ENCODE assay signal across 9 cellular contexts in genomic region chr1:29202584-29203340, GRCh38. TPM values are rescaled to one million over a fixed set of nuclear protein-coding genes. Genes with fewer than 3 reads are reported as not detected.
A peak's percentile ranks its signal among the peaks of the same experiment; 100 is the strongest.
DNase-seq lines count a peak whose midpoint lies in the region; ATAC-seq and TF ChIP-seq lines count a peak whose summit lies in the region.
"Had no signal": no experiment of that assay in that cellular context is flagged by ENCODE, and none has a peak within 500 bp of the region (broad histone marks: within the 10 kb centered on the region; RNA-seq: fewer than 3 reads in every experiment).

No MANE protein-coding gene starts in this region.

- intact Hi-C loops in CD4-positive, alpha-beta memory T cell (cut with micrococcal nuclease), result loop anchor here (1.0 to 2.0 kb wide), 4 partner anchors 21 to 417 kb away; partner anchors contain the start of gene SRSF4

- no peak for TF ChIP-seq POLR2A in suprapubic skin (IDR thresholded peaks at IDR 0.05)

- H3K4me1 ChIP-seq in CD4-positive, alpha-beta memory T cell (ENCODE audit: insufficient read depth, low read length), result no peaks in the 10 kb centered on the region
- H3K4me1 ChIP-seq in GM23338 (ENCODE audit: insufficient read depth) (no peaks in the 10 kb centered on the region), osteoblast (ENCODE audit: insufficient read depth, low read length) (peaks cover 7% of the 10 kb centered on the region), suprapubic skin (peaks cover 12% of the 10 kb centered on the region)

- no peak overlapping the region for H3K4me3 ChIP-seq in CD4-positive, alpha-beta memory T cell (ENCODE audit: low read length in 2 of 2)
- H3K4me3 ChIP-seq in GM23338, result no peak overlapping the region
- no peak overlapping the region for H3K4me3 ChIP-seq in osteoblast (ENCODE audit: insufficient read depth, low read length)
- no peak overlapping the region for H3K4me3 ChIP-seq in suprapubic skin

- peak overlapping the region in 2 of 7 donors; percentile 12 to 24 for H3K27ac Mint-ChIP-seq in CD4-positive, alpha-beta memory T cell
- H3K27ac Mint-ChIP-seq in GM23338, result peak overlapping the region; percentile 74; the same call in 1 of the 2 replicates
- H3K27ac Mint-ChIP-seq: activated naive CD8-positive, alpha-beta T cell had no signal

- ATAC-seq in GM23338, result peak; percentile 98

- H3K9me3 Mint-ChIP-seq in CD4-positive, alpha-beta memory T cell, result no peaks in the 10 kb centered on the region
- H3K9me3 Mint-ChIP-seq in GM23338, result no peaks in the 10 kb centered on the region

- POLR2A ChIA-PET in CD4-positive, alpha-beta memory T cell (lab: Charles Lee; ENCODE audit: partially characterized antibody), result interaction anchor here (2.2 to 3.6 kb wide), 2 partner anchors 21 to 28 kb away, joined by 4 to 22 read pairs; partner anchors contain the start of genes MECR and SRSF4

- no peaks in the 10 kb centered on the region for H3K27me3 Mint-ChIP-seq in CD4-positive, alpha-beta memory T cell
- H3K27me3 Mint-ChIP-seq in GM23338 (ENCODE audit: insufficient read depth, low read depth, poor library complexity), result no peaks in the 10 kb centered on the region
- H3K27me3 Mint-ChIP-seq: activated naive CD8-positive, alpha-beta T cell had no signal

- no peaks in the 10 kb centered on the region for H3K9me3 ChIP-seq in CD4-positive, alpha-beta memory T cell (ENCODE audit: control insufficient read depth in 1 of 2, low read length in 2 of 2)
- no peaks in the 10 kb centered on the region for H3K9me3 ChIP-seq in osteoblast (ENCODE audit: low read depth, low read length)
- no peaks in the 10 kb centered on the region for H3K9me3 ChIP-seq in suprapubic skin

- CTCF ChIA-PET in CD4-positive, alpha-beta memory T cell (lab: Charles Lee; ENCODE audit: partially characterized antibody), result interaction anchor here (0.6 to 7.7 kb wide), 43 partner anchors 8 to 1178 kb away, joined by 3 to 133 read pairs (median 4); partner anchors contain the start of gene SRSF4

- H3F3A ChIP-seq in GM23338 (replicated peaks; ENCODE audit: low read depth), result peaks cover 8% of the 10 kb centered on the region

- no peaks in the 10 kb centered on the region for H3K9me2 ChIP-seq in GM23338 (ENCODE audit: insufficient read depth)

- peaks cover 0 to 7% (median 2%) of the 10 kb centered on the region in 4 donors for H3K4me1 Mint-ChIP-seq in CD4-positive, alpha-beta memory T cell
- H3K4me1 Mint-ChIP-seq in GM23338, result peaks cover 7% of the 10 kb centered on the region

- H3K4me2 ChIP-seq in GM23338, result no peak overlapping the region
- peak overlapping the region; percentile 22 for H3K4me2 ChIP-seq in osteoblast (ENCODE audit: insufficient read depth, low read length)

- H2AFZ ChIP-seq in GM23338 (no peak overlapping the region), osteoblast (ENCODE audit: low read length) (peak overlapping the region; percentile 75)

- 17% methylated on average over 12 of the region's 14 CpGs for WGBS in suprapubic skin

- peaks cover 12% of the 10 kb centered on the region for H3K36me3 ChIP-seq in CD4-positive, alpha-beta memory T cell (ENCODE audit: insufficient read depth, low read length)
- peaks cover 5% of the 10 kb centered on the region for H3K36me3 ChIP-seq in GM23338 (ENCODE audit: insufficient read depth)
- peaks cover 38% of the 10 kb centered on the region for H3K36me3 ChIP-seq in osteoblast (ENCODE audit: insufficient read depth, low read length)
- peaks cover 61% of the 10 kb centered on the region for H3K36me3 ChIP-seq in suprapubic skin

- TF ChIP-seq EP300 in suprapubic skin (IDR thresholded peaks at IDR 0.05), result no peak

- no peak overlapping the region for H3K4me3 Mint-ChIP-seq in CD4-positive, alpha-beta memory T cell
- H3K4me3 Mint-ChIP-seq in GM23338, result peak overlapping the region; percentile 16; the same call in 1 of the 3 replicates
- H3K4me3 Mint-ChIP-seq: activated naive CD8-positive, alpha-beta T cell had no signal

- TF ChIP-seq CTCF in GM23338 (conservative IDR thresholded peaks at IDR 0.05; ENCODE audit: low read depth in 2 of 2), result peak; percentile 99 to 100
- peak; percentile 99 for TF ChIP-seq CTCF in osteoblast (IDR thresholded peaks at IDR 0.05; ENCODE audit: extremely low read depth, low read depth, low read length)
- TF ChIP-seq CTCF in suprapubic skin (IDR thresholded peaks at IDR 0.05), result peak; percentile 90 to 94

- no peaks in the 10 kb centered on the region; the same call in 1 of the 2 replicates for H4K20me1 ChIP-seq in GM23338 (replicated peaks; ENCODE audit: insufficient read depth)
- H4K20me1 ChIP-seq in osteoblast (ENCODE audit: insufficient read depth, low read length), result no peaks in the 10 kb centered on the region

- DNase-seq in CD4-positive, alpha-beta memory T cell, result peak; percentile 73 to 81 (median 76)
- DNase-seq in GM23338 (ENCODE audit: low spot score) (peak; percentile 99), NCI-H1048 (lab: John Stamatoyannopoulos, UW) (peak; percentile 65), SK-N-DZ (ENCODE audit: low spot score) (peak; percentile 80), globus pallidus (ENCODE audit: low spot score) (peak; percentile 86), osteoblast (ENCODE audit: insufficient read length, low spot score, missing footprints) (peak; percentile 99), suprapubic skin (ENCODE audit: low spot score in 2 of 2) (peak; percentile 97 to 98)
- peak; percentile 89 for DNase-seq in activated naive CD4-positive, alpha-beta T cell treated with Interleukin-2 at 50 U/mL for 16 hours

- peaks cover 16 to 32% of the 10 kb centered on the region in 2 donors for H3K36me3 Mint-ChIP-seq in CD4-positive, alpha-beta memory T cell
- H3K36me3 Mint-ChIP-seq in GM23338 (ENCODE audit: low read depth), result peaks cover 40% of the 10 kb centered on the region

- no peak overlapping the region for H3K27ac ChIP-seq in CD4-positive, alpha-beta memory T cell (ENCODE audit: low read depth, low read length)
- no peak overlapping the region for H3K27ac ChIP-seq in GM23338 (ENCODE audit: low read depth)
- peak overlapping the region; percentile 67 for H3K27ac ChIP-seq in osteoblast (ENCODE audit: low read depth, low read length)
- H3K27ac ChIP-seq in suprapubic skin, result peak overlapping the region; percentile 79

- H3K79me2 ChIP-seq in GM23338 (replicated peaks; ENCODE audit: insufficient read depth) (no peaks in the 10 kb centered on the region), osteoblast (ENCODE audit: insufficient read depth, low read length) (no peaks in the 10 kb centered on the region)

- no peaks in the 10 kb centered on the region for H3K27me3 ChIP-seq in CD4-positive, alpha-beta memory T cell (ENCODE audit: insufficient read depth, low read length)
- H3K27me3 ChIP-seq in GM23338 (ENCODE audit: insufficient read depth) (no peaks in the 10 kb centered on the region), osteoblast (ENCODE audit: insufficient read depth, low read length) (no peaks in the 10 kb centered on the region), suprapubic skin (no peaks in the 10 kb centered on the region)

TF ChIP-seq in GM23338, 12 proteins besides CTCF, POLR2A, EP300 and RAD21:
- 0 out of 2 replicates have a peak, but pooled peaks have one; percentile 9 for TF ChIP-seq NANOG (IDR thresholded peaks at IDR 0.05; ENCODE audit: borderline replicate concordance)
- TF ChIP-seq EZH2phosphoT487 (IDR thresholded peaks at IDR 0.05; ENCODE audit: unreplicated experiment), result no peak

RNA-seq across cellular contexts. Expression of gene SRSF4, which starts 21.1 kb away (rescaled TPM):
- 10 to 100 TPM; 83.3 to 86.8 TPM for total RNA-seq in CD4-positive, alpha-beta memory T cell
- polyA plus RNA-seq in CD4-positive, alpha-beta memory T cell, result 100 to 1,000 TPM in 1 of 2 donors, 10 to 100 TPM in 1; 60.2 to 104 TPM
- 54.4 and 58.4 TPM in 2 replicates for total RNA-seq in GM23338 (2014; rRNA removed; shearing (Covaris generic))
- polyA plus RNA-seq in GM23338 (2016; fragmentation: Nextera tagmentation; extraction: Ambion mirVana), result 98.3 and 98.8 TPM in 2 replicates
- polyA plus RNA-seq in SK-N-DZ (2014; cell fraction: cytosol; rRNA removed), result 34.8 and 42.6 TPM in 2 replicates
- 32.7 and 42.1 TPM in 2 replicates for polyA plus RNA-seq in SK-N-DZ (2014; cell fraction: nucleus; rRNA removed)
- 27.9 and 30.4 TPM in 2 replicates for total RNA-seq in osteoblast
- total RNA-seq in suprapubic skin, result 10 to 100 TPM; 45.7 to 86.1 (median 60.5) TPM

RNA-seq across cellular contexts. Expression of gene MECR, which starts 28.0 kb away (rescaled TPM):
- total RNA-seq in CD4-positive, alpha-beta memory T cell, result 10 to 100 TPM; 15.8 to 17.1 TPM
- polyA plus RNA-seq in CD4-positive, alpha-beta memory T cell, result 10 to 100 TPM; 12.0 to 12.6 TPM
- total RNA-seq in GM23338 (2014; rRNA removed; shearing (Covaris generic)), result 14.3 and 25.7 TPM in 2 replicates
- 29.4 and 32.3 TPM in 2 replicates for polyA plus RNA-seq in GM23338 (2016; fragmentation: Nextera tagmentation; extraction: Ambion mirVana)
- 20.2 and 32.6 TPM in 2 replicates for polyA plus RNA-seq in SK-N-DZ (2014; cell fraction: cytosol; rRNA removed)
- 19.5 and 31.2 TPM in 2 replicates for polyA plus RNA-seq in SK-N-DZ (2014; cell fraction: nucleus; rRNA removed)
- 23.5 and 25.6 TPM in 2 replicates for total RNA-seq in osteoblast
- total RNA-seq in suprapubic skin, result 10 to 100 TPM; 23.1 to 39.3 (median 33.6) TPM

RNA-seq across cellular contexts. Expression of gene PTPRU, which starts 33.6 kb away (rescaled TPM):
- under 1 TPM in 1 of 2 experiments, not detected in 1; 0.38 TPM for total RNA-seq in CD4-positive, alpha-beta memory T cell
- not detected for polyA plus RNA-seq in CD4-positive, alpha-beta memory T cell
- total RNA-seq in GM23338 (2014; rRNA removed; shearing (Covaris generic)), result 69.6 and 105 TPM in 2 replicates
- polyA plus RNA-seq in GM23338 (2016; fragmentation: Nextera tagmentation; extraction: Ambion mirVana), result 7.9 and 8.0 TPM in 2 replicates
- polyA plus RNA-seq in SK-N-DZ (2014; cell fraction: cytosol; rRNA removed), result 8.8 and 12.8 TPM in 2 replicates
- 14.7 and 30.1 TPM in 2 replicates for polyA plus RNA-seq in SK-N-DZ (2014; cell fraction: nucleus; rRNA removed)
- total RNA-seq in osteoblast (9.4 and 16.2 TPM in 2 replicates), suprapubic skin (10 to 100 TPM; 15.0 to 46.7 (median 29.0) TPM)

Comparison
In these comparisons a context has a peak if more than half of its experiments do, and no peak if none do; other contexts are left out.
1. H3K27ac ChIP-seq: peak in osteoblast (single experiment) and suprapubic skin (single experiment); none in CD4-positive, alpha-beta memory T cell (single experiment) and GM23338 (single experiment).
2. Peak in every context shown above with its lines, with median percentiles within 50 percentile points of each other: DNase-seq and CTCF ChIP-seq.